ENCODE assay signal across 1 cellular context in genomic region chr14:105489607-105490317, GRCh38.
TF ChIP-seq lines count a peak whose summit lies in the region.

No MANE protein-coding gene starts in this region.

TF ChIP-seq in K562, 482 proteins besides CTCF, POLR2A, EP300 and RAD21 (continues in another document):
- peak; percentile 82 for TF ChIP-seq ZFP36 (IDR thresholded peaks at IDR 0.05; ENCODE audit: low read depth, low read length, partially characterized antibody)
- peak; percentile 38; the same call in 1 of the 2 replicates for TF ChIP-seq TFAP4 (CRISPR knock-in tag; IDR thresholded peaks at IDR 0.05; ENCODE audit: borderline replicate concordance)
- peak; percentile 17 for TF ChIP-seq CCNT2 (IDR thresholded peaks at IDR 0.05; ENCODE audit: borderline replicate concordance, extremely low read depth, insufficient read length, low read depth, low read length)
- peak; percentile 27 for TF ChIP-seq ARID1B (IDR thresholded peaks at IDR 0.05)
- TF ChIP-seq GABPB1 (CRISPR knock-in tag; IDR thresholded peaks at IDR 0.05): peak; percentile 48; the same call in 1 of the 2 replicates
- TF ChIP-seq EGR1 (conservative IDR thresholded peaks at IDR 0.05): peak; percentile 84
- 0 out of 2 replicates have a peak, but pooled peaks have one; percentile 51 for TF ChIP-seq HDAC2 (IDR thresholded peaks at IDR 0.05)
- TF ChIP-seq KDM5B (IDR thresholded peaks at IDR 0.05; ENCODE audit: insufficient replicate concordance, low read depth, low read length): peak; percentile 29
- peak; percentile 10 to 59 (median 38) for TF ChIP-seq YY1 (IDR thresholded peaks at IDR 0.05; ENCODE audit: borderline replicate concordance in 1 of 3, control insufficient read depth in 1 of 3, extremely low read depth in 1 of 3, insufficient read depth in 3 of 3, insufficient read length in 1 of 3, insufficient replicate concordance in 2 of 3, low read depth in 1 of 3, low read length in 2 of 3)
- peak; percentile 63; the same call in 1 of the 2 replicates for TF ChIP-seq ZNF766 (CRISPR knock-in tag; conservative IDR thresholded peaks at IDR 0.05)
- no peak for TF ChIP-seq NR1H2 (CRISPR knock-in tag; IDR thresholded peaks at IDR 0.05)
- no peak for TF ChIP-seq TAF9B (IDR thresholded peaks at IDR 0.05; ENCODE audit: partially characterized antibody)
- TF ChIP-seq RBM39 (optimal IDR thresholded peaks at IDR 0.05; ENCODE audit: low read depth, low read length): no peak
- peak; percentile 23; the same call in 1 of the 2 replicates for TF ChIP-seq ARID4B (CRISPR knock-in tag; IDR thresholded peaks at IDR 0.05)
- no peak; the same call in 1 of the 2 replicates for TF ChIP-seq ZNF740 (CRISPR knock-in tag; IDR thresholded peaks at IDR 0.05)
- peak in 1 of 2 experiments; percentile 78; a peak in 2 of 4 replicates for TF ChIP-seq ZNF740 (tag; IDR thresholded peaks at IDR 0.05)
- TF ChIP-seq NRF1 (conservative IDR thresholded peaks at IDR 0.05 in 1 of 2, IDR thresholded peaks at IDR 0.05 in 1 of 2): peak; percentile 53; a peak in 2 of 4 replicates
- TF ChIP-seq MGA (IDR thresholded peaks at IDR 0.05): peak; percentile 69
- TF ChIP-seq MAZ (CRISPR knock-in tag; conservative IDR thresholded peaks at IDR 0.05 in 1 of 2, IDR thresholded peaks at IDR 0.05 in 1 of 2): peak; percentile 62 to 81; a peak in 3 of 4 replicates
- TF ChIP-seq NEUROD1 (IDR thresholded peaks at IDR 0.05; ENCODE audit: borderline replicate concordance, low read depth, low read length, partially characterized antibody): no peak
- TF ChIP-seq TOE1 (IDR thresholded peaks at IDR 0.05; ENCODE audit: borderline replicate concordance): peak; percentile 39; the same call in 1 of the 2 replicates
- no peak for TF ChIP-seq TOE1 (CRISPR knock-in tag; IDR thresholded peaks at IDR 0.05; ENCODE audit: borderline replicate concordance, low read depth)
- no peak for TF ChIP-seq JUN (IDR thresholded peaks at IDR 0.05; ENCODE audit: borderline replicate concordance, low read depth, low read length)
- no peak for TF ChIP-seq JUN (CRISPR knock-in tag; IDR thresholded peaks at IDR 0.05; ENCODE audit: borderline replicate concordance)
- peak; percentile 84 for TF ChIP-seq ZNF263 (CRISPR knock-in tag; IDR thresholded peaks at IDR 0.05; ENCODE audit: borderline replicate concordance)
- TF ChIP-seq ZHX1 (conservative IDR thresholded peaks at IDR 0.05; ENCODE audit: low read length): no peak
- peak in 1 of 2 experiments; percentile 63; a peak in 1 of 4 replicates for TF ChIP-seq HDAC1 (IDR thresholded peaks at IDR 0.05)
- TF ChIP-seq ZNF507 (tag; conservative IDR thresholded peaks at IDR 0.05): no peak
- peak; percentile 44; the same call in 1 of the 2 replicates for TF ChIP-seq SMC3 (conservative IDR thresholded peaks at IDR 0.05; ENCODE audit: insufficient read depth, low read depth, low read length)
- no peak for TF ChIP-seq ZNF280A (IDR thresholded peaks at IDR 0.05; ENCODE audit: low read depth, partially characterized antibody)
- TF ChIP-seq, protein P1, sequence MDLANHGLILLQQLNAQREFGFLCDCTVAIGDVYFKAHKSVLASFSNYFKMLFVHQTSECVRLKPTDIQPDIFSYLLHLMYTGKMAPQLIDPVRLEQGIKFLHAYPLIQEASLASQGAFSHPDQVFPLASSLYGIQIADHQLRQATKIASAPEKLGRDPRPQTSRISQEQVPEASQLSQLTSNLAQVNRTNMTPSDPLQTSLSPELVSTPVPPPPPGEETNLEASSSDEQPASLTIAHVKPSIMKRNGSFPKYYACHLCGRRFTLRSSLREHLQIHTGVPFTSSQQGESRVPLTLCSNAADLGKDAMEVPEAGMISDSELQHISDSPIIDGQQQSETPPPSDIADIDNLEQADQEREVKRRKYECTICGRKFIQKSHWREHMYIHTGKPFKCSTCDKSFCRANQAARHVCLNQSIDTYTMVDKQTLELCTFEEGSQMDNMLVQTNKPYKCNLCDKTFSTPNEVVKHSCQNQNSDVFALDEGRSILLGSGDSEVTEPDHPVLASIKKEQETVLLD (IDR thresholded peaks at IDR 0.05): 0 out of 2 replicates have a peak, but pooled peaks have one; percentile 43
- TF ChIP-seq SMARCA5 (IDR thresholded peaks at IDR 0.05): no peak
